In the genomic region with DNA sequence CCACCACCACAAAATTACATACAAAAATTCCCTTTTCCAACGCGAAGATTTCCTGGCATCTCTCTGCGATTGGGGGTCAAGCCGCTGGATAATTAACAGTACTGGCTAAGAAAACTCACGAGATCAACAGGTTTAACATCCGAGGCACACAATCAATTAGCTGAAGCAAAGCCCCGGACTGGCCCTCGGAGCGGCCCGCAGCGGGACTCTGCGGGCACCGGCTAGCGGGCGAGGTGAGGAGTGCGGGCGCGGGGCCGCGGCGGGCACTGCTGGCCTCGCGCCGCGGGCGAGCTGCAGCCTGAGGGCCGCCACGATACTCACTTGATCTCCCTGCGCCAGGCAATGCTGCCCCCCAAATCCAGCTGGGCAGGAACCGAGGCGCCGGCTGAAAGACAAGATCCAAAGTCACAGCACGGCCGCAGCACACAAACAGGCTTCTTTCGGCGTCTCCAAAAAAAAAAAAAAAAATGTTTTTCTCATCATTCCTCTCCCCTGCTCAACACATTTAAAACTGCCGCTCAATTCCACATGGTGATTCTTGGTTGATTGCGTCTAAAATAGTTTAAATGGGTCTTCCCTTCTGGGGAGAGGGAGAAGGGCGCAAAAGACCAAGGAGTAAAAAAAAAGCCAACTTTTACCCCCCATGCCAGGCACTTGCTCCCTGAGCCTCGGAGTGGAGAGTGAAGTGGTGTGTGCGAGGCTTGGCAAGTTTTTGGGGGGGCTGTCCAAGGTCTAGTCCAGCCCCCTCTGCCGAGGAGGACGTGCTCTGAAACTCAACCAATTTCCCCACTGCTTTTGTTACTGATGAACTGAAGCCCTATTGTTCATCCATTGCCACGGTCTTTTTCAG, we compare ENCODE assay signal across 13 cellular contexts.
DNase-seq lines count a peak whose midpoint lies in the region; ATAC-seq, FAIRE-seq and TF ChIP-seq lines count a peak whose summit lies in the region.
"Had no signal": no experiment of that assay in that cellular context is flagged by ENCODE, and none has a peak within 500 bp of the region (broad histone marks: within the 10 kb centered on the region; RNA-seq: fewer than 3 reads in every experiment).

No MANE protein-coding gene starts in this region.

- peaks cover 21% of the 10 kb centered on the region for H3K36me3 Mint-ChIP-seq in activated CD8-positive, alpha-beta T cell treated with anti-CD3 and anti-CD28 coated beads, Interleukin-2, amount 10 ng/mL, durations not matched to agents 7 days and 5 days (ENCODE audit: low read depth)
- peaks cover 6% of the 10 kb centered on the region for H3K36me3 Mint-ChIP-seq in activated CD8-positive, alpha-beta T cell treated with anti-CD3 and anti-CD28 coated beads for 36 hours (ENCODE audit: low read depth)
- no peaks in the 10 kb centered on the region for H3K36me3 Mint-ChIP-seq in stimulated activated memory B cell treated with anti-CD40 and anti-IgM and Interleukin-4, amounts not matched to agents 10 μg/mL and 1 μg/mL and 100 μg/mL, for 72 hours
- H3K36me3 Mint-ChIP-seq in stimulated activated effector memory CD8-positive, alpha-beta T cell treated with anti-CD3 and anti-CD28 coated beads, Interleukin-12 subunit alpha, Interleukin-12 subunit beta, amount 100 ng/mL, for 72 hours: peaks cover 18% of the 10 kb centered on the region

- peaks cover 0 to 23% (median 20%) of the 10 kb centered on the region in 4 donors for H3K4me1 ChIP-seq in tibial artery
- H3K4me1 ChIP-seq: parathyroid adenoma had no signal

- CTCF ChIA-PET in activated CD8-positive, alpha-beta T cell treated with anti-CD3 and anti-CD28 coated beads, Interleukin-2, amount 10 ng/mL, durations not matched to agents 7 days and 5 days (lab: Charles Lee): interaction anchor here (1.2 to 1.5 kb wide), 2 partner anchors 8 to 18 kb away, joined by 4 to 9 read pairs; no protein-coding TSS in a partner anchor
- CTCF ChIA-PET in activated CD8-positive, alpha-beta T cell treated with anti-CD3 and anti-CD28 coated beads for 36 hours (lab: Charles Lee): interaction anchor here (1.6 kb wide), 1 partner anchor 18 kb away, joined by 8 read pairs; no protein-coding TSS in a partner anchor

- peak overlapping the region; percentile 72 for H3K27ac Mint-ChIP-seq in activated CD8-positive, alpha-beta T cell treated with anti-CD3 and anti-CD28 coated beads, Interleukin-2, amount 10 ng/mL, durations not matched to agents 7 days and 5 days
- H3K27ac Mint-ChIP-seq in activated CD8-positive, alpha-beta T cell treated with anti-CD3 and anti-CD28 coated beads for 36 hours: no peak overlapping the region
- H3K27ac Mint-ChIP-seq in stimulated activated memory B cell treated with anti-CD40 and anti-IgM and Interleukin-4, amounts not matched to agents 10 μg/mL and 1 μg/mL and 100 μg/mL, for 72 hours: peak overlapping the region; percentile 57
- no peak overlapping the region for H3K27ac Mint-ChIP-seq in stimulated activated effector memory CD8-positive, alpha-beta T cell treated with anti-CD3 and anti-CD28 coated beads, Interleukin-12 subunit alpha, Interleukin-12 subunit beta, amount 100 ng/mL, for 72 hours

- H3K4me3 Mint-ChIP-seq in activated CD8-positive, alpha-beta T cell treated with anti-CD3 and anti-CD28 coated beads, Interleukin-2, amount 10 ng/mL, durations not matched to agents 7 days and 5 days: peak overlapping the region; percentile 15
- H3K4me3 Mint-ChIP-seq in activated CD8-positive, alpha-beta T cell treated with anti-CD3 and anti-CD28 coated beads for 36 hours: no peak overlapping the region
- no peak overlapping the region for H3K4me3 Mint-ChIP-seq in stimulated activated memory B cell treated with anti-CD40 and anti-IgM and Interleukin-4, amounts not matched to agents 10 μg/mL and 1 μg/mL and 100 μg/mL, for 72 hours
- no peak overlapping the region for H3K4me3 Mint-ChIP-seq in stimulated activated effector memory CD8-positive, alpha-beta T cell treated with anti-CD3 and anti-CD28 coated beads, Interleukin-12 subunit alpha, Interleukin-12 subunit beta, amount 100 ng/mL, for 72 hours

- no peak for TF ChIP-seq CTCF in activated CD8-positive, alpha-beta T cell treated with anti-CD3 and anti-CD28 coated beads for 36 hours (IDR thresholded peaks at IDR 0.05)
- TF ChIP-seq CTCF in tibial artery (IDR thresholded peaks at IDR 0.05): no peak

- peaks cover 32% of the 10 kb centered on the region for H3K4me1 Mint-ChIP-seq in activated CD8-positive, alpha-beta T cell treated with anti-CD3 and anti-CD28 coated beads, Interleukin-2, amount 10 ng/mL, durations not matched to agents 7 days and 5 days (ENCODE audit: low read depth)
- peaks cover 21% of the 10 kb centered on the region for H3K4me1 Mint-ChIP-seq in activated CD8-positive, alpha-beta T cell treated with anti-CD3 and anti-CD28 coated beads for 36 hours (ENCODE audit: low read depth)
- H3K4me1 Mint-ChIP-seq in stimulated activated memory B cell treated with anti-CD40 and anti-IgM and Interleukin-4, amounts not matched to agents 10 μg/mL and 1 μg/mL and 100 μg/mL, for 72 hours: peaks cover 28% of the 10 kb centered on the region
- peaks cover 29% of the 10 kb centered on the region for H3K4me1 Mint-ChIP-seq in stimulated activated effector memory CD8-positive, alpha-beta T cell treated with anti-CD3 and anti-CD28 coated beads, Interleukin-12 subunit alpha, Interleukin-12 subunit beta, amount 100 ng/mL, for 72 hours

- peaks cover 11 to 99% of the 10 kb centered on the region in 2 donors for H3K27me3 ChIP-seq in tibial artery

- no peaks in the 10 kb centered on the region for H3K9me3 Mint-ChIP-seq in activated CD8-positive, alpha-beta T cell treated with anti-CD3 and anti-CD28 coated beads, Interleukin-2, amount 10 ng/mL, durations not matched to agents 7 days and 5 days (ENCODE audit: insufficient read depth)
- peaks cover 2% of the 10 kb centered on the region for H3K9me3 Mint-ChIP-seq in activated CD8-positive, alpha-beta T cell treated with anti-CD3 and anti-CD28 coated beads for 36 hours
- H3K9me3 Mint-ChIP-seq in stimulated activated memory B cell treated with anti-CD40 and anti-IgM and Interleukin-4, amounts not matched to agents 10 μg/mL and 1 μg/mL and 100 μg/mL, for 72 hours: peaks cover 2% of the 10 kb centered on the region
- no peaks in the 10 kb centered on the region for H3K9me3 Mint-ChIP-seq in stimulated activated effector memory CD8-positive, alpha-beta T cell treated with anti-CD3 and anti-CD28 coated beads, Interleukin-12 subunit alpha, Interleukin-12 subunit beta, amount 100 ng/mL, for 72 hours

- intact Hi-C loops in activated CD8-positive, alpha-beta T cell treated with anti-CD3 and anti-CD28 coated beads for 36 hours (cut with micrococcal nuclease): loop anchor here (10.0 kb wide), 1 partner anchor 408 kb away; a partner anchor contains a TSS
- intact Hi-C loops in tibial artery (cut with DNase I; ENCODE audit: low total_unique reads): no loop called here

- POLR2A ChIA-PET in activated CD8-positive, alpha-beta T cell treated with anti-CD3 and anti-CD28 coated beads, Interleukin-2, amount 10 ng/mL, durations not matched to agents 7 days and 5 days (lab: Charles Lee): no interaction called here
- POLR2A ChIA-PET in activated CD8-positive, alpha-beta T cell treated with anti-CD3 and anti-CD28 coated beads for 36 hours (lab: Charles Lee): no interaction called here

- FAIRE-seq in frontal cortex (lab: Jason Lieb, UNC): no peak
- FAIRE-seq: bronchial epithelial cell, HTR-8/SVneo had no signal

- H3K4me3 ChIP-seq in tibial artery: no peak overlapping the region

- no peaks in the 10 kb centered on the region for H3K36me3 ChIP-seq in tibial artery

- in situ Hi-C loops in SK-MEL-5 (cut with HindIII; ENCODE audit: low pct_unique_long_range_greater_than_20kb, low sequenced_read_pairs): no loop called here

- no peak overlapping the region for H3K27ac ChIP-seq in tibial artery
- H3K27ac ChIP-seq: parathyroid adenoma had no signal

- no peak for ATAC-seq in activated CD8-positive, alpha-beta T cell treated with anti-CD3 and anti-CD28 coated beads, Interleukin-2, amount 10 ng/mL, durations not matched to agents 7 days and 5 days
- ATAC-seq in activated CD8-positive, alpha-beta T cell treated with anti-CD3 and anti-CD28 coated beads for 36 hours: no peak
- ATAC-seq in stimulated activated memory B cell treated with anti-CD40 and anti-IgM and Interleukin-4, amounts not matched to agents 10 μg/mL and 1 μg/mL and 100 μg/mL, for 72 hours: no peak
- no peak for ATAC-seq in stimulated activated effector memory CD8-positive, alpha-beta T cell treated with anti-CD3 and anti-CD28 coated beads, Interleukin-12 subunit alpha, Interleukin-12 subunit beta, amount 100 ng/mL, for 72 hours

- DNase-seq in activated CD8-positive, alpha-beta T cell treated with anti-CD3 and anti-CD28 coated beads, Interleukin-2, amount 10 ng/mL, durations not matched to agents 7 days and 5 days: no peak
- DNase-seq in activated CD8-positive, alpha-beta T cell treated with anti-CD3 and anti-CD28 coated beads for 36 hours: no peak
- DNase-seq in SK-MEL-5 (ENCODE audit: low read depth, low spot score) (peak; percentile 47), frontal cortex (ENCODE audit: low spot score in 2 of 2) (peak; percentile 62 to 86), NCI-H146 treated with DMSO at 0.1 percent for 48 hours (lab: John Stamatoyannopoulos, UW; ENCODE audit: unreplicated experiment) (no peak), tibial artery (no peak)
- DNase-seq in stimulated activated effector memory CD8-positive, alpha-beta T cell treated with anti-CD3 and anti-CD28 coated beads, Interleukin-12 subunit alpha, Interleukin-12 subunit beta, amount 100 ng/mL, for 72 hours (ENCODE audit: low spot score in 2 of 2): no peak
- DNase-seq: activated CD4-positive, CD25-positive, alpha-beta regulatory T cell treated with anti-CD3 and anti-CD28 coated beads, Interleukin-2, amount 50 U/mL, for 72 hours; NCI-H226 had no signal

- peaks cover 81% of the 10 kb centered on the region for H3K27me3 Mint-ChIP-seq in activated CD8-positive, alpha-beta T cell treated with anti-CD3 and anti-CD28 coated beads, Interleukin-2, amount 10 ng/mL, durations not matched to agents 7 days and 5 days (ENCODE audit: low read depth)
- peaks cover 78% of the 10 kb centered on the region for H3K27me3 Mint-ChIP-seq in activated CD8-positive, alpha-beta T cell treated with anti-CD3 and anti-CD28 coated beads for 36 hours
- peaks cover 87% of the 10 kb centered on the region for H3K27me3 Mint-ChIP-seq in stimulated activated memory B cell treated with anti-CD40 and anti-IgM and Interleukin-4, amounts not matched to agents 10 μg/mL and 1 μg/mL and 100 μg/mL, for 72 hours

- H3K9me3 ChIP-seq in tibial artery: no peaks in the 10 kb centered on the region

Comparison
In these comparisons a context has a peak if more than half of its experiments do, and no peak if none do; other contexts are left out.
1. H3K27ac Mint-ChIP-seq: peak in activated CD8-positive, alpha-beta T cell treated with anti-CD3 and anti-CD28 coated beads, Interleukin-2, amount 10 ng/mL, durations not matched to agents 7 days and 5 days (single experiment) and stimulated activated memory B cell treated with anti-CD40 and anti-IgM and Interleukin-4, amounts not matched to agents 10 μg/mL and 1 μg/mL and 100 μg/mL, for 72 hours (single experiment); none in activated CD8-positive, alpha-beta T cell treated with anti-CD3 and anti-CD28 coated beads for 36 hours (single experiment) and stimulated activated effector memory CD8-positive, alpha-beta T cell treated with anti-CD3 and anti-CD28 coated beads, Interleukin-12 subunit alpha, Interleukin-12 subunit beta, amount 100 ng/mL, for 72 hours (single experiment).
2. DNase-seq: peak in SK-MEL-5 (single experiment) and frontal cortex (2 of 2); none in activated CD8-positive, alpha-beta T cell treated with anti-CD3 and anti-CD28 coated beads, Interleukin-2, amount 10 ng/mL, durations not matched to agents 7 days and 5 days (single experiment), activated CD8-positive, alpha-beta T cell treated with anti-CD3 and anti-CD28 coated beads for 36 hours (single experiment), stimulated activated effector memory CD8-positive, alpha-beta T cell treated with anti-CD3 and anti-CD28 coated beads, Interleukin-12 subunit alpha, Interleukin-12 subunit beta, amount 100 ng/mL, for 72 hours (0 of 2), NCI-H146 treated with DMSO at 0.1 percent for 48 hours (single experiment) and tibial artery (0 of 2).